In genomic region chr10:92689663-92690210, GRCh38 we compare ENCODE assay signal across 8 cellular contexts. TPM values are rescaled to one million over a fixed set of nuclear protein-coding genes. Genes with fewer than 3 reads are reported as not detected.
DNase-seq lines count a peak whose midpoint lies in the region; ATAC-seq and TF ChIP-seq lines count a peak whose summit lies in the region.

Gene HHEX (plus strand): TSS chr10:92689955. CDS start chr10:92689987, 32 bp downstream.

- H2AFZ ChIP-seq in parathyroid adenoma = peak within 1 kb of the TSS; percentile 86

- peak within 1 kb of the TSS; percentile 58 for H3K4me3 Mint-ChIP-seq in activated CD8-positive, alpha-beta memory T cell treated with anti-CD3 and anti-CD28 coated beads, Interleukin-2, amount 10 ng/mL, durations not matched to agents 7 days and 5 days
- peak within 1 kb of the TSS; percentile 68 for H3K4me3 Mint-ChIP-seq in activated naive CD8-positive, alpha-beta T cell treated with anti-CD3 and anti-CD28 coated beads, Interleukin-2, amount 50 U/mL, for 24 hours

- DNase-seq in activated CD8-positive, alpha-beta memory T cell treated with anti-CD3 and anti-CD28 coated beads, Interleukin-2, amount 10 ng/mL, durations not matched to agents 7 days and 5 days = peak; percentile 49
- no peak for DNase-seq in activated CD8-positive, alpha-beta memory T cell treated with anti-CD3 and anti-CD28 coated beads, Interleukin-2, amount 50 U/mL, for 48 hours
- DNase-seq in NT2/D1 (ENCODE audit: low read depth, low spot score) = no peak
- peak; percentile 53 for DNase-seq in activated naive CD8-positive, alpha-beta T cell treated with anti-CD3 and anti-CD28 coated beads, Interleukin-2, amount 50 U/mL, for 24 hours
- peak; percentile 85 for DNase-seq in cardiac septum (ENCODE audit: low spot score)
- no peak for DNase-seq in NK-92 treated with Interleukin-12 subunit alpha and Interleukin-12 subunit beta, amount 100 ng/mL, for 24 hours (lab: John Stamatoyannopoulos, UW)

- H3K4me3 ChIP-seq in NT2/D1 (ENCODE audit: insufficient read length, low read depth) (peak within 1 kb of the TSS; percentile 37), parathyroid adenoma (ENCODE audit: low read depth, low read length) (peak within 1 kb of the TSS; percentile 59)

- peak within 1 kb of the TSS; percentile 42 for H3K9ac ChIP-seq in NT2/D1 (ENCODE audit: insufficient read length, low read depth)
- no peak within 1 kb of the TSS for H3K9ac ChIP-seq in parathyroid adenoma

- H3K27ac ChIP-seq in parathyroid adenoma = peak within 1 kb of the TSS; percentile 29

- no peak within 1 kb of the TSS for H3K27ac Mint-ChIP-seq in activated CD8-positive, alpha-beta memory T cell treated with anti-CD3 and anti-CD28 coated beads, Interleukin-2, amount 10 ng/mL, durations not matched to agents 7 days and 5 days
- H3K27ac Mint-ChIP-seq in activated naive CD8-positive, alpha-beta T cell treated with anti-CD3 and anti-CD28 coated beads, Interleukin-2, amount 50 U/mL, for 24 hours = peak within 1 kb of the TSS; percentile 49

- CTCF ChIA-PET in activated CD8-positive, alpha-beta memory T cell treated with anti-CD3 and anti-CD28 coated beads, Interleukin-2, amount 10 ng/mL, durations not matched to agents 7 days and 5 days (lab: Charles Lee) = interaction anchor here (0.8 to 1.2 kb wide), 2 partner anchors 9 to 99 kb away, joined by 3 read pairs; no protein-coding TSS in a partner anchor

- ATAC-seq in activated CD8-positive, alpha-beta memory T cell treated with anti-CD3 and anti-CD28 coated beads, Interleukin-2, amount 10 ng/mL, durations not matched to agents 7 days and 5 days = peak; percentile 68
- peak; percentile 40 for ATAC-seq in HG02870 (IDR thresholded peaks at IDR 0.05; ENCODE audit: unreplicated experiment)
- ATAC-seq in activated naive CD8-positive, alpha-beta T cell treated with anti-CD3 and anti-CD28 coated beads, Interleukin-2, amount 50 U/mL, for 24 hours = peak; percentile 61

- H3K36me3 ChIP-seq in NT2/D1 (ENCODE audit: insufficient read depth, insufficient read length, low read length) = no peaks in the 10 kb centered on the region
- H3K36me3 ChIP-seq in parathyroid adenoma (ENCODE audit: control insufficient read depth, insufficient read depth, low read length) = no peaks in the 10 kb centered on the region

- intact Hi-C loops in cardiac septum (cut with DNase I) = loop anchor here (2.0 to 5.0 kb wide), 3 partner anchors 67 to 133 kb away; partner anchors contain the start of gene KIF11

- peaks cover 77% of the 10 kb centered on the region for H3K27me3 ChIP-seq in NT2/D1 (ENCODE audit: insufficient read depth, insufficient read length)
- peaks cover 10% of the 10 kb centered on the region for H3K27me3 ChIP-seq in parathyroid adenoma (ENCODE audit: control insufficient read depth, insufficient read depth, low read length)

- H3K9me3 ChIP-seq in NT2/D1 (ENCODE audit: insufficient read depth, low read length) = no peaks in the 10 kb centered on the region
- no peaks in the 10 kb centered on the region for H3K9me3 ChIP-seq in parathyroid adenoma (ENCODE audit: control insufficient read depth, low read length)

- H3K9me3 Mint-ChIP-seq in activated CD8-positive, alpha-beta memory T cell treated with anti-CD3 and anti-CD28 coated beads, Interleukin-2, amount 10 ng/mL, durations not matched to agents 7 days and 5 days (ENCODE audit: low read depth) = peaks cover 2% of the 10 kb centered on the region
- H3K9me3 Mint-ChIP-seq in activated naive CD8-positive, alpha-beta T cell treated with anti-CD3 and anti-CD28 coated beads, Interleukin-2, amount 50 U/mL, for 24 hours = no peaks in the 10 kb centered on the region

- TF ChIP-seq CTCF in parathyroid adenoma (IDR thresholded peaks at IDR 0.05) = no peak

- no peaks in the 10 kb centered on the region for H3K79me2 ChIP-seq in parathyroid adenoma

- peak within 1 kb of the TSS; percentile 72 for H3K4me2 ChIP-seq in parathyroid adenoma (ENCODE audit: low read length)

- peaks cover 77% of the 10 kb centered on the region for H3K27me3 Mint-ChIP-seq in activated CD8-positive, alpha-beta memory T cell treated with anti-CD3 and anti-CD28 coated beads, Interleukin-2, amount 10 ng/mL, durations not matched to agents 7 days and 5 days
- H3K27me3 Mint-ChIP-seq in activated naive CD8-positive, alpha-beta T cell treated with anti-CD3 and anti-CD28 coated beads, Interleukin-2, amount 50 U/mL, for 24 hours = peaks cover 67% of the 10 kb centered on the region

- H3K4me1 Mint-ChIP-seq in activated CD8-positive, alpha-beta memory T cell treated with anti-CD3 and anti-CD28 coated beads, Interleukin-2, amount 10 ng/mL, durations not matched to agents 7 days and 5 days = peaks cover 26% of the 10 kb centered on the region
- H3K4me1 Mint-ChIP-seq in activated naive CD8-positive, alpha-beta T cell treated with anti-CD3 and anti-CD28 coated beads, Interleukin-2, amount 50 U/mL, for 24 hours = peaks cover 18% of the 10 kb centered on the region

- H3K36me3 Mint-ChIP-seq in activated CD8-positive, alpha-beta memory T cell treated with anti-CD3 and anti-CD28 coated beads, Interleukin-2, amount 10 ng/mL, durations not matched to agents 7 days and 5 days = no peaks in the 10 kb centered on the region
- no peaks in the 10 kb centered on the region for H3K36me3 Mint-ChIP-seq in activated naive CD8-positive, alpha-beta T cell treated with anti-CD3 and anti-CD28 coated beads, Interleukin-2, amount 50 U/mL, for 24 hours (ENCODE audit: low read depth)

- H3K4me1 ChIP-seq in NT2/D1 (ENCODE audit: insufficient read depth, insufficient read length) = peaks cover 5% of the 10 kb centered on the region
- no peaks in the 10 kb centered on the region for H3K4me1 ChIP-seq in parathyroid adenoma

RNA-seq across cellular contexts. Expression of gene HHEX, which starts in this region (rescaled TPM):
- under 1 TPM in 1 of 2 experiments, not detected in 1; 0.23 TPM for total RNA-seq in activated CD8-positive, alpha-beta memory T cell treated with anti-CD3 and anti-CD28 coated beads, Interleukin-2, amount 10 ng/mL, durations not matched to agents 7 days and 5 days
- 4.4 TPM for total RNA-seq in cardiac septum

Comparison
In these comparisons a context has a peak if more than half of its experiments do, and no peak if none do; other contexts are left out.
1. Peak in DNase-seq and ATAC-seq in activated CD8-positive, alpha-beta memory T cell treated with anti-CD3 and anti-CD28 coated beads, Interleukin-2, amount 10 ng/mL, durations not matched to agents 7 days and 5 days; RNA of the gene not detected or under 1 TPM.
2. DNase-seq: peak in activated naive CD8-positive, alpha-beta T cell treated with anti-CD3 and anti-CD28 coated beads, Interleukin-2, amount 50 U/mL, for 24 hours (single experiment) and cardiac septum (single experiment); none in activated CD8-positive, alpha-beta memory T cell treated with anti-CD3 and anti-CD28 coated beads, Interleukin-2, amount 50 U/mL, for 48 hours (single experiment), NT2/D1 (single experiment) and NK-92 treated with Interleukin-12 subunit alpha and Interleukin-12 subunit beta, amount 100 ng/mL, for 24 hours (single experiment).
3. Peak in every context shown above with its lines, with median percentiles within 50 percentile points of each other: ATAC-seq.